In genomic region chr16:66133641-66134402, GRCh38 we compare ENCODE assay signal across 18 cellular contexts.
"Had no signal": no experiment of that assay in that cellular context is flagged by ENCODE, and none has a peak within 500 bp of the region (broad histone marks: within the 10 kb centered on the region; RNA-seq: fewer than 3 reads in every experiment).

No MANE protein-coding gene starts in this region.

- H3K9me3 Mint-ChIP-seq: activated naive CD4-positive, alpha-beta T cell treated with anti-CD3 and anti-CD28 coated beads, Interleukin-2, amount 50 U/mL, for 72 hours; activated T-cell treated with anti-CD3 and anti-CD28 coated beads, Interleukin-2, amount 50 U/mL, for 24 hours; stimulated activated memory B cell treated with anti-CD40 and anti-IgM and Interleukin-4, amounts not matched to agents 10 μg/mL and 1 μg/mL and 100 μg/mL, for 72 hours had no signal

- H3K27ac Mint-ChIP-seq: activated CD8-positive, alpha-beta memory T cell treated with anti-CD3 and anti-CD28 coated beads, Interleukin-2, amount 10 ng/mL, durations not matched to agents 7 days and 5 days; activated T-cell treated with anti-CD3 and anti-CD28 coated beads, Interleukin-2, amount 50 U/mL, for 24 hours; stimulated activated memory B cell treated with anti-CD40 and anti-IgM and Interleukin-4, amounts not matched to agents 10 μg/mL and 1 μg/mL and 100 μg/mL, for 72 hours had no signal

- H3K4me3 ChIP-seq: dorsolateral prefrontal cortex, esophagus muscularis mucosa, gastroesophageal sphincter, skin epidermis had no signal

- H3K36me3 Mint-ChIP-seq: activated CD8-positive, alpha-beta memory T cell treated with anti-CD3 and anti-CD28 coated beads, Interleukin-2, amount 10 ng/mL, durations not matched to agents 7 days and 5 days; activated naive CD4-positive, alpha-beta T cell treated with anti-CD3 and anti-CD28 coated beads, Interleukin-2, amount 50 U/mL, for 72 hours; stimulated activated memory B cell treated with anti-CD40 and anti-IgM and Interleukin-4, amounts not matched to agents 10 μg/mL and 1 μg/mL and 100 μg/mL, for 72 hours had no signal

- H3K9me3 ChIP-seq: esophagus muscularis mucosa, gastroesophageal sphincter had no signal

- H3K4me1 Mint-ChIP-seq: activated CD8-positive, alpha-beta memory T cell treated with anti-CD3 and anti-CD28 coated beads, Interleukin-2, amount 10 ng/mL, durations not matched to agents 7 days and 5 days; stimulated activated memory B cell treated with anti-CD40 and anti-IgM and Interleukin-4, amounts not matched to agents 10 μg/mL and 1 μg/mL and 100 μg/mL, for 72 hours had no signal

- H3K27ac ChIP-seq: dorsolateral prefrontal cortex, esophagus muscularis mucosa, gastroesophageal sphincter had no signal

- H3K36me3 ChIP-seq: esophagus muscularis mucosa, gastroesophageal sphincter had no signal

- FAIRE-seq: kidney had no signal

- ATAC-seq: activated CD8-positive, alpha-beta memory T cell treated with anti-CD3 and anti-CD28 coated beads, Interleukin-2, amount 10 ng/mL, durations not matched to agents 7 days and 5 days; activated naive CD4-positive, alpha-beta T cell treated with anti-CD3 and anti-CD28 coated beads, Interleukin-2, amount 50 U/mL, for 72 hours; gastroesophageal sphincter; left ventricle myocardium superior; stimulated activated memory B cell treated with anti-CD40 and anti-IgM and Interleukin-4, amounts not matched to agents 10 μg/mL and 1 μg/mL and 100 μg/mL, for 72 hours had no signal

- H3K4me3 Mint-ChIP-seq: activated CD8-positive, alpha-beta memory T cell treated with anti-CD3 and anti-CD28 coated beads, Interleukin-2, amount 10 ng/mL, durations not matched to agents 7 days and 5 days; activated T-cell treated with anti-CD3 and anti-CD28 coated beads, Interleukin-2, amount 50 U/mL, for 24 hours; stimulated activated memory B cell treated with anti-CD40 and anti-IgM and Interleukin-4, amounts not matched to agents 10 μg/mL and 1 μg/mL and 100 μg/mL, for 72 hours had no signal

- DNase-seq: activated CD4-positive, alpha-beta T cell treated with anti-CD3 and anti-CD28 coated beads, Interleukin-2, amount 50 U/mL, for 4 hours; activated CD8-positive, alpha-beta memory T cell treated with anti-CD3 and anti-CD28 coated beads, Interleukin-2, amount 10 ng/mL, durations not matched to agents 7 days and 5 days; activated effector memory CD4-positive, alpha-beta T cell treated with anti-CD3 and anti-CD28 coated beads, Interleukin-2, amount 50 U/mL, for 16 hours; activated T-cell treated with anti-CD3 and anti-CD28 coated beads, Interleukin-2, amount 50 U/mL, for 24 hours; amygdala; dorsolateral prefrontal cortex; kidney; left ventricle myocardium superior; midbrain; retina; stimulated activated CD4-positive, alpha-beta T cell treated with anti-CD3 and anti-CD28 coated beads, Interleukin-1b, Interleukin-23, amount 100 ng/mL, for 48 hours; substantia nigra; trophoblast cell had no signal

- H3K27me3 ChIP-seq: dorsolateral prefrontal cortex, esophagus muscularis mucosa, gastroesophageal sphincter had no signal
